Comparison of ENCODE assay signal across 11 cellular contexts in genomic region chr3:13901935-13902584, GRCh38. TPM values are rescaled to one million over a fixed set of nuclear protein-coding genes. Genes with fewer than 3 reads are reported as not detected.
"Had no signal": no experiment of that assay in that cellular context is flagged by ENCODE, and none has a peak within 500 bp of the region (broad histone marks: within the 10 kb centered on the region; RNA-seq: fewer than 3 reads in every experiment).

No MANE protein-coding gene starts in this region.

- H3K27ac Mint-ChIP-seq: GM23338, H9, HFFc6 had no signal

- H3K4me1 Mint-ChIP-seq: GM23338, H9 had no signal

- H3K27ac ChIP-seq: GM23248 had no signal

- H3K9ac ChIP-seq: GM23248 had no signal

- FAIRE-seq: H1, H54 had no signal

- H3K4me3 Mint-ChIP-seq: GM23338, H9, HFFc6 had no signal

- H3K4me2 ChIP-seq: GM23338 had no signal

- DNase-seq: GM23248, GOT3, H7, H9, HCEC 1CT, HFFc6 had no signal

- H3K4me3 ChIP-seq: GM23248, GM23338 had no signal

- ATAC-seq: GM23338, HCT116 had no signal

- H2AFZ ChIP-seq: GM23248, GM23338 had no signal

RNA-seq across cellular contexts. Expression of gene WNT7A, which starts 22.2 kb away (rescaled TPM):
- total RNA-seq: GM23248, GM23338, H1, H4, H9, HFFc6 had no signal
- polyA plus RNA-seq: GM23248, GM23338 had no signal
